In the genomic region with DNA sequence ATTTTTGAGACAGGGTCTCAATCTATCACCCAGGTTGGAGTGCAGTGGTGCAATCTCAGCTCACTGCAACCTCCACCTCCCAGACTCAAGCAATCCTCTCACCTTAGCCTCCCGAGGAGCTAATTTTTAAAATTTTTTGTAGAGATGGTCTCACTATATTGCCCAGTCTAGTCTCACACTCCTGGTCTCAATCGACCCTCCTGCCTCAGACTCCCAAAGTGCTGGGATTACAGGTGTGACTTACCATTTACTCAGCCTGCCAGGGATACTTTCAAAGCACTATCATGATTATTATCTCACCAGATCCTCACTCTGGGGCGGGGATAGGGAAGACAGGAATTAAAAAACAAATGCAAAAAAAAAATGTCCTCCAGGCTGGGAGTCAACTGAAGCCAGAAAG, we compare ENCODE assay signal across 9 cellular contexts.
DNase-seq lines count a peak whose midpoint lies in the region; ATAC-seq and TF ChIP-seq lines count a peak whose summit lies in the region.
"Had no signal": no experiment of that assay in that cellular context is flagged by ENCODE, and none has a peak within 500 bp of the region (broad histone marks: within the 10 kb centered on the region; RNA-seq: fewer than 3 reads in every experiment).

No MANE protein-coding gene starts in this region.

- H3K4me1 Mint-ChIP-seq in HFFc6 (ENCODE audit: low read depth), result peaks cover 93% of the 10 kb centered on the region
- peaks cover 66% of the 10 kb centered on the region for H3K4me1 Mint-ChIP-seq in activated T-helper 1 cell treated with anti-CD3 and anti-CD28 coated beads, Interleukin-12 subunit alpha, Interleukin-12 subunit beta, Interleukin-2, Interleukin-4 antibody, amounts not matched to agents 30 ng/mL and 10 ng/mL and 1 ng/mL, durations not matched to agents 14 hours and 24 hours and 36 hours (ENCODE audit: low read depth)
- H3K4me1 Mint-ChIP-seq in immature natural killer cell, result peaks cover 58 to 63% of the 10 kb centered on the region in 2 donors
- peaks cover 54% of the 10 kb centered on the region for H3K4me1 Mint-ChIP-seq in activated T-cell treated with anti-CD3 and anti-CD28 coated beads, Interleukin-2, amount 50 U/mL, for 4 hours (ENCODE audit: low read depth)

- peak overlapping the region in 20 of 21 experiments; percentile 90 to 100 (median 92) for H3K27ac ChIP-seq in skin epidermis

- H3K36me3 Mint-ChIP-seq in HFFc6 (ENCODE audit: low read depth) (no peaks in the 10 kb centered on the region), immature natural killer cell (no peaks in the 10 kb centered on the region)
- H3K36me3 Mint-ChIP-seq in activated T-helper 1 cell treated with anti-CD3 and anti-CD28 coated beads, Interleukin-12 subunit alpha, Interleukin-12 subunit beta, Interleukin-2, Interleukin-4 antibody, amounts not matched to agents 30 ng/mL and 10 ng/mL and 1 ng/mL, durations not matched to agents 14 hours and 24 hours and 36 hours (ENCODE audit: low read depth), result no peaks in the 10 kb centered on the region
- no peaks in the 10 kb centered on the region for H3K36me3 Mint-ChIP-seq in activated T-cell treated with anti-CD3 and anti-CD28 coated beads, Interleukin-2, amount 50 U/mL, for 4 hours (ENCODE audit: insufficient read depth)

- H3K9me3 Mint-ChIP-seq in HFFc6 (no peaks in the 10 kb centered on the region), immature natural killer cell (no peaks in the 10 kb centered on the region)
- no peaks in the 10 kb centered on the region for H3K9me3 Mint-ChIP-seq in activated T-helper 1 cell treated with anti-CD3 and anti-CD28 coated beads, Interleukin-12 subunit alpha, Interleukin-12 subunit beta, Interleukin-2, Interleukin-4 antibody, amounts not matched to agents 30 ng/mL and 10 ng/mL and 1 ng/mL, durations not matched to agents 14 hours and 24 hours and 36 hours
- no peaks in the 10 kb centered on the region for H3K9me3 Mint-ChIP-seq in activated T-cell treated with anti-CD3 and anti-CD28 coated beads, Interleukin-2, amount 50 U/mL, for 4 hours

- no peaks in the 10 kb centered on the region; the same call in 1 of the 2 replicates for H3K27me3 Mint-ChIP-seq in HFFc6 (ENCODE audit: insufficient read depth)
- H3K27me3 Mint-ChIP-seq in activated T-helper 1 cell treated with anti-CD3 and anti-CD28 coated beads, Interleukin-12 subunit alpha, Interleukin-12 subunit beta, Interleukin-2, Interleukin-4 antibody, amounts not matched to agents 30 ng/mL and 10 ng/mL and 1 ng/mL, durations not matched to agents 14 hours and 24 hours and 36 hours (ENCODE audit: insufficient read depth), result no peaks in the 10 kb centered on the region
- H3K27me3 Mint-ChIP-seq in immature natural killer cell (ENCODE audit: low read depth in 3 of 3), result peaks cover 4 to 29% (median 12%) of the 10 kb centered on the region in 3 donors
- H3K27me3 Mint-ChIP-seq in activated T-cell treated with anti-CD3 and anti-CD28 coated beads, Interleukin-2, amount 50 U/mL, for 4 hours (ENCODE audit: low read depth), result no peaks in the 10 kb centered on the region

- H3K27ac Mint-ChIP-seq in HFFc6, result peak overlapping the region; percentile 95
- no peak overlapping the region for H3K27ac Mint-ChIP-seq in activated T-helper 1 cell treated with anti-CD3 and anti-CD28 coated beads, Interleukin-12 subunit alpha, Interleukin-12 subunit beta, Interleukin-2, Interleukin-4 antibody, amounts not matched to agents 30 ng/mL and 10 ng/mL and 1 ng/mL, durations not matched to agents 14 hours and 24 hours and 36 hours
- peak overlapping the region; percentile 83 to 99 (median 98) for H3K27ac Mint-ChIP-seq in immature natural killer cell

- no peak for TF ChIP-seq CTCF in HFFc6 (IDR thresholded peaks at IDR 0.05)

- H3K4me3 Mint-ChIP-seq in HFFc6, result peak overlapping the region; percentile 74
- peak overlapping the region; percentile 46 for H3K4me3 Mint-ChIP-seq in activated T-helper 1 cell treated with anti-CD3 and anti-CD28 coated beads, Interleukin-12 subunit alpha, Interleukin-12 subunit beta, Interleukin-2, Interleukin-4 antibody, amounts not matched to agents 30 ng/mL and 10 ng/mL and 1 ng/mL, durations not matched to agents 14 hours and 24 hours and 36 hours
- peak overlapping the region in 3 of 5 donors; percentile 33 to 39 (median 38) for H3K4me3 Mint-ChIP-seq in immature natural killer cell
- no peak overlapping the region for H3K4me3 Mint-ChIP-seq in activated T-cell treated with anti-CD3 and anti-CD28 coated beads, Interleukin-2, amount 50 U/mL, for 4 hours

- intact Hi-C loops in activated T-helper 1 cell treated with anti-CD3 and anti-CD28 coated beads, Interleukin-12 subunit alpha, Interleukin-12 subunit beta, Interleukin-2, Interleukin-4 antibody, amounts not matched to agents 30 ng/mL and 10 ng/mL and 1 ng/mL, durations not matched to agents 14 hours and 24 hours and 36 hours (cut with micrococcal nuclease), result loop anchor here (10.0 kb wide), 2 partner anchors 190 to 420 kb away; a partner anchor contains a TSS

- ATAC-seq in activated T-cell treated with anti-CD3 and anti-CD28 coated beads, Interleukin-2, amount 50 U/mL, for 4 hours, result no peak

- no peak overlapping the region for H3K4me3 ChIP-seq in skin epidermis

- DNase-seq in HFFc6 (no peak), immature natural killer cell (no peak), NOMO-1 (lab: John Stamatoyannopoulos, UW; ENCODE audit: unreplicated experiment in 2 of 2) (no peak), GOT3 (lab: John Stamatoyannopoulos, UW) (no peak), NCI-H82 treated with DMSO at 0.1 percent for 48 hours (lab: John Stamatoyannopoulos, UW; ENCODE audit: unreplicated experiment) (no peak)
- no peak for DNase-seq in activated T-helper 1 cell treated with anti-CD3 and anti-CD28 coated beads, Interleukin-12 subunit alpha, Interleukin-12 subunit beta, Interleukin-2, Interleukin-4 antibody, amounts not matched to agents 30 ng/mL and 10 ng/mL and 1 ng/mL, durations not matched to agents 14 hours and 24 hours and 36 hours (ENCODE audit: low spot score)
- no peak for DNase-seq in activated T-cell treated with anti-CD3 and anti-CD28 coated beads, Interleukin-2, amount 50 U/mL, for 4 hours
- DNase-seq: NCI-H446 treated with DMSO at 0.1 percent for 48 hours had no signal
